1 cellular context compared by ENCODE assay signal in the genomic region with DNA sequence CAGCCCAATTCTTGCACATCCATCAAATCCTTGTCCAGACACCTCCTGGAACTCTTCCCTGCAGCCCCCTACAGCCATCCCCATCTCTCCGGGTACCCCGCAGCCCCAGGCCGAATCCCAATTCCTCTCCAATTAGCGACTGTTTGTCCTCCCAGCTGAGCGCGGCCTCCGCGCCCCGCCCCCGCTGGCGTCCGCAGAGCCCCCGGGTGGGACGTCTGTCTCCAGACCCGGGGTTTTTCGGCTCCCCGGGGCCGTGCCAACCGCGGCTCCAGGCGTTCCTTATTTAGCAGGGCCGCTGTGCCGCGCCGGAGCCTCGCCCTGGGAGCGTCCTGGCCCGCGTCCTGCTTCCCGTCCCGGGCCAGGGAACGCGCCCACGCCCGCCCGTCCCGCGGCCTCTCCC.
TF ChIP-seq lines count a peak whose summit lies in the region.

No MANE protein-coding gene starts in this region.

TF ChIP-seq in HepG2, 621 proteins besides CTCF, POLR2A, EP300 and RAD21 (continued from another document):
- TF ChIP-seq GABPB1 (CRISPR knock-in tag; IDR thresholded peaks at IDR 0.05) (peak; percentile 34; the same call in 1 of the 2 replicates), ZFY (CRISPR knock-in tag; IDR thresholded peaks at IDR 0.05) (peak; percentile 56), SAP130 (CRISPR knock-in tag; IDR thresholded peaks at IDR 0.05; ENCODE audit: low read depth) (peak; percentile 48)
